Comparison of ENCODE assay signal across 1 cellular context in the genomic region with DNA sequence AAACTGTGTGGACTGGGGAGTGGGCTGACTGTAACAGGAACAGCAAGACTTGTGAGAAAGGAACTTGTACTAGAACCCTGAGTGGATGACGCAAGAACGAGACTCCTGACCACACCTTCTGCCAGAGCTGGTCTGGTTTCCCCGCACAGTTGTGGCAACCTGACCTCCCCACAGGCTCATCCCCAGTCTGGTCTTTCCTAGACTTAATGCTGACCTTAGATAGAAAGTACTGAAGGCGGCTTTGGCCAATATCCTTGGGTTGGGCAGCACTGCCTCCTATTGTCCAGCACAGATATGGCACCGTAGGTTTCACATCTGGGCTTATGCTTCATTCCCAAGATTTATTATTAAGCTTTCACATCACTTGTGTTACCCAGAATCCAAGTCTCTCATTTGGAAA.
TF ChIP-seq lines count a peak whose summit lies in the region.

No MANE protein-coding gene starts in this region.

TF ChIP-seq in H1, 55 proteins besides CTCF, POLR2A, EP300 and RAD21:
- TF ChIP-seq BCL11A (IDR thresholded peaks at IDR 0.05; ENCODE audit: low read depth in 2 of 2, low read length in 2 of 2) (no peak), SP4 (IDR thresholded peaks at IDR 0.05; ENCODE audit: low read length) (no peak), TCF12 (IDR thresholded peaks at IDR 0.05; ENCODE audit: low read depth, low read length) (no peak), CHD2 (IDR thresholded peaks at IDR 0.05; ENCODE audit: low read length) (no peak), CTBP2 (IDR thresholded peaks at IDR 0.05; ENCODE audit: borderline replicate concordance, insufficient read depth, insufficient read length, low read length) (no peak), GABPA (IDR thresholded peaks at IDR 0.05; ENCODE audit: borderline replicate concordance, insufficient read depth, low read length) (no peak), KDM5A (IDR thresholded peaks at IDR 0.05; ENCODE audit: low read length) (no peak), SAP30 (IDR thresholded peaks at IDR 0.05; ENCODE audit: insufficient read depth, insufficient replicate concordance, low read length) (no peak), JUND (IDR thresholded peaks at IDR 0.05; ENCODE audit: low read length) (no peak), SIRT6 (IDR thresholded peaks at IDR 0.05; ENCODE audit: low read length) (no peak), RNF2 (IDR thresholded peaks at IDR 0.05; ENCODE audit: borderline replicate concordance, low read depth, low read length, missing control alignments, poor library complexity, severe bottlenecking) (no peak), CREB1 (IDR thresholded peaks at IDR 0.05) (no peak), CBX5 (IDR thresholded peaks at IDR 0.05; ENCODE audit: low read depth, low read length) (no peak), POLR2AphosphoS5 (IDR thresholded peaks at IDR 0.05; ENCODE audit: low read depth, low read length) (no peak)
